In the genomic region with DNA sequence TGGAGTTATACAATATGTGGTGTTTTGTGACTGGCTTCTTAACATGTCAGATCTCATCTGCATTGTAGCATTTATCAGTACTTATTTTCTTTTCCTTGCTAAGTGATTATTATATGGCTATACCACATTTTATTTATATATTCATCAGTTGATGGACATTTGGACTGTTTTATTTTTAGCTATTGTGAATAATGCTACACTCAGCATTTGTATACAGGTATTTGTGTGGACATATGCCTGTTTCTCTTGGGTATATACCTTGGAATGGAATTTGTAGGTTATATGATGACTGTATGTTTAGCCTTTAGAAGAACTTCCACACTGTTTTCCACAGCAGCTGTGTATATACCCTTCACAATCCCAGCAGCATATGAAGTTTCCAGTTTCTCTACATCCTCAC, we compare ENCODE assay signal across 23 cellular contexts.
A peak's percentile ranks its signal among the peaks of the same experiment; 100 is the strongest.
DNase-seq lines count a peak whose midpoint lies in the region; ATAC-seq, FAIRE-seq and TF ChIP-seq lines count a peak whose summit lies in the region.
"Had no signal": no experiment of that assay in that cellular context is flagged by ENCODE, and none has a peak within 500 bp of the region (broad histone marks: within the 10 kb centered on the region; RNA-seq: fewer than 3 reads in every experiment).

No MANE protein-coding gene starts in this region.

- no peak overlapping the region for H3K4me3 Mint-ChIP-seq in neural progenitor cell
- H3K4me3 Mint-ChIP-seq in activated naive CD8-positive, alpha-beta T cell treated with anti-CD3 and anti-CD28 coated beads for 36 hours = no peak overlapping the region
- H3K4me3 Mint-ChIP-seq: CD14-positive monocyte; CD4-positive, alpha-beta T cell; CD8-positive, alpha-beta memory T cell had no signal

- H4K20me1 ChIP-seq in K562 (replicated peaks; ENCODE audit: control insufficient read depth, insufficient read depth, low read length) = no peaks in the 10 kb centered on the region
- no peaks in the 10 kb centered on the region for H4K20me1 ChIP-seq in neural progenitor cell (ENCODE audit: low read depth)

- H3K27ac ChIP-seq in A673 (ENCODE audit: low read depth, low read length, poor library complexity, severe bottlenecking) (peak overlapping the region; percentile 72), HUES48 (ENCODE audit: low read depth, low read length) (peak overlapping the region; percentile 21), K562 (ENCODE audit: extremely low read depth, low read depth, low read length) (no peak overlapping the region), neural progenitor cell (peak overlapping the region; percentile 18)
- H3K27ac ChIP-seq: BLaER1 treated with 17β-estradiol and CSF1 and Interleukin-3, amounts not matched to agents 10 nM and 100 nM had no signal

- H2AFZ ChIP-seq in K562 (ENCODE audit: low read depth, low read length) (no peak overlapping the region), neural progenitor cell (replicated peaks) (no peak overlapping the region)

- intact Hi-C loops in A673 (cut with micrococcal nuclease; ENCODE audit: unreplicated experiment) (no loop called here), K562 (cut with micrococcal nuclease) (no loop called here)

- H3K9ac ChIP-seq in HUES48 (ENCODE audit: low read depth, low read length) = no peak overlapping the region
- H3K9ac ChIP-seq in K562 (ENCODE audit: insufficient read depth in 1 of 2, low read depth in 2 of 2, low read length in 2 of 2) = no peak overlapping the region
- H3K9ac ChIP-seq in neural progenitor cell = no peak overlapping the region
- H3K9ac ChIP-seq: BLaER1 treated with 17β-estradiol and CSF1 and Interleukin-3, amounts not matched to agents 10 nM and 100 nM had no signal

- H3K27me3 ChIP-seq in A673 (replicated peaks; ENCODE audit: insufficient read depth, low read depth, low read length, poor library complexity) (no peaks in the 10 kb centered on the region), HUES48 (ENCODE audit: control insufficient read depth, insufficient read depth, low read length) (no peaks in the 10 kb centered on the region), K562 (ENCODE audit: control insufficient read depth in 2 of 2, insufficient read depth in 2 of 2, low read length in 2 of 2) (no peaks in the 10 kb centered on the region), neural progenitor cell (no peaks in the 10 kb centered on the region)
- H3K27me3 ChIP-seq: BE2C; BLaER1 treated with 17β-estradiol and CSF1 and Interleukin-3, amounts not matched to agents 10 nM and 100 nM had no signal

- no peaks in the 10 kb centered on the region for H3K27me3 Mint-ChIP-seq in neural progenitor cell (ENCODE audit: insufficient read depth, low read depth)
- H3K27me3 Mint-ChIP-seq in activated naive CD8-positive, alpha-beta T cell treated with anti-CD3 and anti-CD28 coated beads for 36 hours = no peaks in the 10 kb centered on the region
- H3K27me3 Mint-ChIP-seq: CD4-positive, alpha-beta T cell; CD8-positive, alpha-beta memory T cell had no signal

- BruUV-seq in A673 (replicated peaks; lab: Mats Ljungman, UMichigan) = no TSS peak
- BruUV-seq in K562 (replicated peaks; lab: Mats Ljungman, UMichigan) = no TSS peak

- H3K36me3 ChIP-seq in A673 (ENCODE audit: insufficient read depth, low read length, poor library complexity, severe bottlenecking) (no peaks in the 10 kb centered on the region), HUES48 (ENCODE audit: control insufficient read depth, insufficient read depth, low read length) (peaks cover 46% of the 10 kb centered on the region), K562 (ENCODE audit: control insufficient read depth, insufficient read depth, low read length) (peaks cover 5% of the 10 kb centered on the region; the same call in 2 of the 3 replicates), neural progenitor cell (peaks cover 5% of the 10 kb centered on the region)

- H3K9me3 Mint-ChIP-seq in neural progenitor cell = peaks cover 11% of the 10 kb centered on the region
- no peaks in the 10 kb centered on the region for H3K9me3 Mint-ChIP-seq in activated naive CD8-positive, alpha-beta T cell treated with anti-CD3 and anti-CD28 coated beads for 36 hours
- H3K9me3 Mint-ChIP-seq: CD14-positive monocyte; CD4-positive, alpha-beta T cell; CD8-positive, alpha-beta memory T cell had no signal

- peaks cover 19% of the 10 kb centered on the region for H3K36me3 Mint-ChIP-seq in neural progenitor cell
- peaks cover 22% of the 10 kb centered on the region for H3K36me3 Mint-ChIP-seq in activated naive CD8-positive, alpha-beta T cell treated with anti-CD3 and anti-CD28 coated beads for 36 hours
- H3K36me3 Mint-ChIP-seq: CD14-positive monocyte had no signal

- in situ Hi-C loops in K562 (cut with MboI) = no loop called here

- no peaks in the 10 kb centered on the region for H3K9me1 ChIP-seq in K562 (ENCODE audit: control insufficient read depth, insufficient read depth, low read length)

- ATAC-seq in K562 = no peak
- ATAC-seq in HG02623 (IDR thresholded peaks at IDR 0.05; ENCODE audit: unreplicated experiment) = no peak

- H3K79me2 ChIP-seq in K562 (ENCODE audit: control insufficient read depth, insufficient read depth, low read length) (no peaks in the 10 kb centered on the region), neural progenitor cell (ENCODE audit: low read depth) (peaks cover 10% of the 10 kb centered on the region)

- no peak for TF ChIP-seq POLR2A in K562 (conservative IDR thresholded peaks at IDR 0.05)

- FAIRE-seq in K562 (lab: Jason Lieb, UNC) = no peak
- FAIRE-seq: D721Med, GM12891, GM18507 had no signal

- peaks cover 4% of the 10 kb centered on the region for H3K4me1 Mint-ChIP-seq in neural progenitor cell
- H3K4me1 Mint-ChIP-seq in activated naive CD8-positive, alpha-beta T cell treated with anti-CD3 and anti-CD28 coated beads for 36 hours = peaks cover 2% of the 10 kb centered on the region
- H3K4me1 Mint-ChIP-seq: CD14-positive monocyte; CD8-positive, alpha-beta memory T cell had no signal

- peaks cover 9% of the 10 kb centered on the region for H3F3A ChIP-seq in neural progenitor cell (ENCODE audit: low read depth)

- no peak for TF ChIP-seq EP300 in K562 (IDR thresholded peaks at IDR 0.05; ENCODE audit: low read length)

- no peak for TF ChIP-seq RAD21 in K562 (CRISPR knock-in tag; conservative IDR thresholded peaks at IDR 0.05 in 1 of 2, IDR thresholded peaks at IDR 0.05 in 1 of 2)

- TF ChIP-seq CTCF in A673 (conservative IDR thresholded peaks at IDR 0.05; ENCODE audit: low read depth, low read length) = no peak
- TF ChIP-seq CTCF in K562 (IDR thresholded peaks at IDR 0.05 in 2 of 3, conservative IDR thresholded peaks at IDR 0.05 in 1 of 3; ENCODE audit: insufficient read depth in 2 of 3, low read depth in 1 of 3, low read length in 3 of 3) = no peak
- no peak for TF ChIP-seq CTCF in neural progenitor cell (IDR thresholded peaks at IDR 0.05)

- H3K4me1 ChIP-seq in A673 (ENCODE audit: insufficient read depth, low read length, poor library complexity, severe bottlenecking) = peaks cover 25% of the 10 kb centered on the region
- H3K4me1 ChIP-seq in HUES48 (ENCODE audit: control insufficient read depth, insufficient read depth, low read length) = peaks cover 24% of the 10 kb centered on the region
- H3K4me1 ChIP-seq in K562 (replicated peaks in 1 of 2; ENCODE audit: control insufficient read depth in 2 of 2, insufficient read depth in 2 of 2, low read length in 2 of 2) = peaks cover 0 to 16% of the 10 kb centered on the region in 2 experiments; a peak in 2 of 5 replicates
- peaks cover 10% of the 10 kb centered on the region for H3K4me1 ChIP-seq in neural progenitor cell
- H3K4me1 ChIP-seq: BE2C had no signal

- no peak overlapping the region for H3K4me2 ChIP-seq in K562 (ENCODE audit: insufficient read depth, low read length)
- H3K4me2 ChIP-seq in neural progenitor cell = no peak overlapping the region
- H3K4me2 ChIP-seq: BLaER1 treated with 17β-estradiol and CSF1 and Interleukin-3, amounts not matched to agents 10 nM and 100 nM had no signal

- CTCF ChIA-PET in A673 (lab: Charles Lee) (interaction anchor here (1.0 kb wide), 1 partner anchor 352 kb away, joined by 3 read pairs; no protein-coding TSS in a partner anchor), K562 (lab: Yijun Ruan, JAX; ENCODE audit: low intra/inter-chr PET ratio) (no interaction called here)

- POLR2A ChIA-PET in A673 (lab: Charles Lee; ENCODE audit: low non-redundant PET) = no interaction called here
- POLR2A ChIA-PET in K562 (lab: Yijun Ruan, JAX) = interaction anchor here (1.2 kb wide), 1 partner anchor 101 kb away, joined by 3 read pairs; no protein-coding TSS in a partner anchor

- H3K4me3 ChIP-seq in A673 (ENCODE audit: low read depth, low read length, poor library complexity, severe bottlenecking) = no peak overlapping the region
- no peak overlapping the region for H3K4me3 ChIP-seq in HUES48 (ENCODE audit: low read depth, low read length)
- H3K4me3 ChIP-seq in K562 = no peak overlapping the region
- H3K4me3 ChIP-seq in neural progenitor cell = no peak overlapping the region
- H3K4me3 ChIP-seq: BLaER1 treated with 17β-estradiol and CSF1 and Interleukin-3, amounts not matched to agents 10 nM and 100 nM had no signal

- no peak overlapping the region for H3K27ac Mint-ChIP-seq in neural progenitor cell
- no peak overlapping the region for H3K27ac Mint-ChIP-seq in activated naive CD8-positive, alpha-beta T cell treated with anti-CD3 and anti-CD28 coated beads for 36 hours
- H3K27ac Mint-ChIP-seq: CD14-positive monocyte; CD4-positive, alpha-beta T cell; CD8-positive, alpha-beta memory T cell had no signal

- no peaks in the 10 kb centered on the region for H3K9me3 ChIP-seq in A673 (ENCODE audit: low read depth, low read length, poor library complexity, severe bottlenecking)
- no peaks in the 10 kb centered on the region for H3K9me3 ChIP-seq in HUES48 (ENCODE audit: control insufficient read depth, insufficient read depth, low read length)
- no peaks in the 10 kb centered on the region for H3K9me3 ChIP-seq in K562 (replicated peaks; ENCODE audit: control insufficient read depth, insufficient read depth, low read depth, low read length)
- no peaks in the 10 kb centered on the region for H3K9me3 ChIP-seq in neural progenitor cell (ENCODE audit: low read depth)
- H3K9me3 ChIP-seq: BE2C had no signal

- DNase-seq in A673 (ENCODE audit: low spot score) (no peak), K562 (ENCODE audit: extremely low read depth in 1 of 4, low spot score in 3 of 4) (no peak), neural progenitor cell (ENCODE audit: low spot score) (no peak), occipital lobe (lab: John Stamatoyannopoulos, UW) (no peak), NCI-H1930 (lab: John Stamatoyannopoulos, UW) (no peak)
- DNase-seq in activated naive CD8-positive, alpha-beta T cell treated with anti-CD3 and anti-CD28 coated beads for 36 hours = no peak
- DNase-seq: ACHN; AML-193; BE2C; CD4-positive, alpha-beta T cell; CD8-positive, alpha-beta memory T cell; DMS 273 treated with DMSO at 0.1 percent for 48 hours; DMS79; GF-D8; GOT3; HCEC 1CT had no signal

TF ChIP-seq in K562, 482 proteins besides CTCF, POLR2A, EP300 and RAD21 (continues in another document):
- TF ChIP-seq NR2F6 (CRISPR knock-in tag; IDR thresholded peaks at IDR 0.05) (no peak), MAFF (IDR thresholded peaks at IDR 0.05; ENCODE audit: low read length) (peak; percentile 13; the same call in 1 of the 2 replicates), ZNF316 (IDR thresholded peaks at IDR 0.05) (peak; percentile 42; the same call in 1 of the 2 replicates), TRIM28 (IDR thresholded peaks at IDR 0.05) (no peak)
